ENCODE assay signal across 1 cellular context in genomic region chr11:66883021-66883968, GRCh38.
TF ChIP-seq lines count a peak whose summit lies in the region.

No MANE protein-coding gene starts in this region.

TF ChIP-seq in GM23338, 12 proteins besides CTCF, POLR2A, EP300 and RAD21 (continued from another document):
- TF ChIP-seq ZNF462 (CRISPR knock-in tag; IDR thresholded peaks at IDR 0.05) = no peak
- no peak for TF ChIP-seq POLR2AphosphoS5 (IDR thresholded peaks at IDR 0.05; ENCODE audit: low read depth)
